ENCODE assay signal across 8 cellular contexts in genomic region chr11:130894322-130895025, GRCh38. TPM values are rescaled to one million over a fixed set of nuclear protein-coding genes. Genes with fewer than 3 reads are reported as not detected.
DNase-seq lines count a peak whose midpoint lies in the region; ATAC-seq and TF ChIP-seq lines count a peak whose summit lies in the region.

No MANE protein-coding gene starts in this region.

- H3K4me1 Mint-ChIP-seq in activated B cell treated with CpG ODN at 0.5 μM for 24 hours, result no peaks in the 10 kb centered on the region

- POLR2A ChIA-PET in activated B cell treated with CpG ODN at 0.5 μM for 24 hours (lab: Charles Lee), result interaction anchor here (0.6 to 1.3 kb wide), 2 partner anchors 22 to 28 kb away, joined by 3 to 6 read pairs; partner anchors contain the start of gene SNX19

- H3K36me3 Mint-ChIP-seq in activated B cell treated with CpG ODN at 0.5 μM for 24 hours (ENCODE audit: low read depth), result peaks cover 74% of the 10 kb centered on the region

- ATAC-seq in GM18508 (IDR thresholded peaks at IDR 0.05; ENCODE audit: insufficient read depth, unreplicated experiment) (peak; percentile 91), HG03066 (IDR thresholded peaks at IDR 0.05; ENCODE audit: low read depth, unreplicated experiment) (peak; percentile 88), activated B cell treated with CpG ODN at 0.5 μM for 24 hours (ENCODE audit: low read depth) (peak; percentile 84)

- H3K27me3 ChIP-seq in layer of hippocampus (ENCODE audit: control insufficient read depth, insufficient read depth, low read length), result no peaks in the 10 kb centered on the region

- peak; percentile 61 for TF ChIP-seq CTCF in activated B cell treated with CpG ODN at 0.5 μM for 24 hours (IDR thresholded peaks at IDR 0.05)

- H3K27ac ChIP-seq in layer of hippocampus (ENCODE audit: low read depth, low read length), result peak overlapping the region; percentile 54

- intact Hi-C loops in activated B cell treated with CpG ODN at 0.5 μM for 24 hours (cut with micrococcal nuclease), result loop anchor here (1.0 kb wide), 2 partner anchors 459 to 681 kb away; no protein-coding TSS in a partner anchor

- H3K4me3 Mint-ChIP-seq in activated B cell treated with CpG ODN at 0.5 μM for 24 hours, result no peak overlapping the region

- CTCF ChIA-PET in activated B cell treated with CpG ODN at 0.5 μM for 24 hours (lab: Charles Lee), result interaction anchor here (0.7 to 4.2 kb wide), 7 partner anchors 10 to 462 kb away, joined by 3 to 43 read pairs (median 7); no protein-coding TSS in a partner anchor

- H3K27me3 Mint-ChIP-seq in activated B cell treated with CpG ODN at 0.5 μM for 24 hours, result no peaks in the 10 kb centered on the region

- no peak overlapping the region for H3K27ac Mint-ChIP-seq in activated B cell treated with CpG ODN at 0.5 μM for 24 hours

- peak; percentile 43 for DNase-seq in A172 (ENCODE audit: low spot score)
- peak; percentile 10 for DNase-seq in NCI-H2171 (lab: John Stamatoyannopoulos, UW)
- DNase-seq in activated B cell treated with CpG ODN at 0.5 μM for 24 hours, result peak; percentile 38
- peak; percentile 40 for DNase-seq in central memory CD4-positive, alpha-beta T cell
- peak; percentile 36 for DNase-seq in stimulated activated CD4-positive, alpha-beta T cell treated with anti-CD3 and anti-CD28 coated beads, Interleukin-2, amount 100 ng/mL, for 4 hours (ENCODE audit: low read depth)

- no peaks in the 10 kb centered on the region for H3K9me3 Mint-ChIP-seq in activated B cell treated with CpG ODN at 0.5 μM for 24 hours

RNA-seq across cellular contexts. Expression of gene SNX19, which starts 21.8 kb away (rescaled TPM):
- 20.2 and 36.2 TPM in 2 replicates for total RNA-seq in A172 (2014; rRNA removed; shearing (Covaris generic))
- total RNA-seq in activated B cell treated with CpG ODN at 0.5 μM for 24 hours, result 53.7 and 60.4 TPM in 2 replicates

Comparison
In these comparisons a context has a peak if more than half of its experiments do, and no peak if none do; other contexts are left out.
1. Peak in every context shown above with its lines: DNase-seq, ATAC-seq and H3K27ac ChIP-seq.